24 cellular contexts compared by ENCODE assay signal in genomic region chr2:54783349-54783748, GRCh38.
"Had no signal": no experiment of that assay in that cellular context is flagged by ENCODE, and none has a peak within 500 bp of the region (broad histone marks: within the 10 kb centered on the region; RNA-seq: fewer than 3 reads in every experiment).

No MANE protein-coding gene starts in this region.

- H3K36me3 Mint-ChIP-seq: activated naive CD8-positive, alpha-beta T cell treated with anti-CD3 and anti-CD28 coated beads, Interleukin-2, amount 10 ng/mL, durations not matched to agents 7 days and 5 days had no signal

- H3K4me3 Mint-ChIP-seq: activated CD8-positive, alpha-beta T cell treated with anti-CD3 and anti-CD28 coated beads, Interleukin-2, amount 10 ng/mL, durations not matched to agents 7 days and 5 days; activated naive CD8-positive, alpha-beta T cell treated with anti-CD3 and anti-CD28 coated beads, Interleukin-2, amount 10 ng/mL, durations not matched to agents 7 days and 5 days had no signal

- H3K36me3 ChIP-seq: adrenal gland, breast epithelium had no signal

- ATAC-seq: activated CD8-positive, alpha-beta T cell treated with anti-CD3 and anti-CD28 coated beads, Interleukin-2, amount 10 ng/mL, durations not matched to agents 7 days and 5 days; Panc1; Right ventricle myocardium inferior had no signal

- H3K27ac ChIP-seq: adrenal gland, breast epithelium, SK-N-MC had no signal

- H3K4me1 Mint-ChIP-seq: activated naive CD8-positive, alpha-beta T cell treated with anti-CD3 and anti-CD28 coated beads, Interleukin-2, amount 10 ng/mL, durations not matched to agents 7 days and 5 days had no signal

- H3K27me3 ChIP-seq: adrenal gland, breast epithelium had no signal

- H3K27ac Mint-ChIP-seq: activated CD8-positive, alpha-beta T cell treated with anti-CD3 and anti-CD28 coated beads, Interleukin-2, amount 10 ng/mL, durations not matched to agents 7 days and 5 days; activated naive CD8-positive, alpha-beta T cell treated with anti-CD3 and anti-CD28 coated beads, Interleukin-2, amount 10 ng/mL, durations not matched to agents 7 days and 5 days had no signal

- H3K4me3 ChIP-seq: adrenal gland, breast epithelium, SK-N-MC had no signal

- H3K9me3 ChIP-seq: breast epithelium had no signal

- H3K9me3 Mint-ChIP-seq: activated naive CD8-positive, alpha-beta T cell treated with anti-CD3 and anti-CD28 coated beads, Interleukin-2, amount 10 ng/mL, durations not matched to agents 7 days and 5 days had no signal

- DNase-seq: activated CD4-positive, alpha-beta T cell treated with anti-CD3 and anti-CD28 coated beads for 48 hours; activated CD4-positive, alpha-beta T cell treated with anti-CD3 and anti-CD28 coated beads, Interleukin-2, amount 50 U/mL, for 4 hours; activated CD4-positive, CD25-positive, alpha-beta regulatory T cell treated with anti-CD3 and anti-CD28 coated beads, Interleukin-2, amount 50 U/mL, for 72 hours; activated CD8-positive, alpha-beta memory T cell treated with anti-CD3 and anti-CD28 coated beads, Interleukin-2, amount 50 U/mL, for 48 hours; activated CD8-positive, alpha-beta T cell treated with anti-CD3 and anti-CD28 coated beads, Interleukin-2, amount 10 ng/mL, durations not matched to agents 7 days and 5 days; activated naive CD4-positive, alpha-beta T cell treated with anti-CD3 and anti-CD28 coated beads, Interleukin-2, amount 50 U/mL, for 16 hours; activated naive CD8-positive, alpha-beta T cell treated with anti-CD3 and anti-CD28 coated beads, Interleukin-2, amount 10 ng/mL, durations not matched to agents 7 days and 5 days; activated T-cell treated with anti-CD3 and anti-CD28 coated beads, Interleukin-2, amount 50 U/mL, for 1 hour; adrenal gland; anterior cingulate cortex; caudate nucleus; NCI-H1048; NCI-H146; NCI-H187 treated with DMSO at 0.1 percent for 48 hours; NCI-H2081 treated with DMSO at 0.1 percent for 48 hours; NCI-H446; NCI-H524; OCI-M1; RPMI8226; T-helper 1 cell had no signal

- H3K4me1 ChIP-seq: adrenal gland, breast epithelium had no signal
